ENCODE assay signal across 5 cellular contexts in genomic region chr9:68396411-68396810, GRCh38. TPM values are rescaled to one million over a fixed set of nuclear protein-coding genes. Genes with fewer than 3 reads are reported as not detected.
"Had no signal": no experiment of that assay in that cellular context is flagged by ENCODE, and none has a peak within 500 bp of the region (broad histone marks: within the 10 kb centered on the region; RNA-seq: fewer than 3 reads in every experiment).

No MANE protein-coding gene starts in this region.

RNA-seq across cellular contexts. Expression of gene PGM5, which starts 40.0 kb away (rescaled TPM):
- total RNA-seq: GM23338, H1, H9, HepG2 had no signal
- polyA plus RNA-seq: GM23338, H1, HepG2, IgD-negative memory B cell had no signal
